ENCODE assay signal across 19 cellular contexts in genomic region chr2:9089831-9090230, GRCh38.
DNase-seq lines count a peak whose midpoint lies in the region; ATAC-seq and TF ChIP-seq lines count a peak whose summit lies in the region.
"Had no signal": no experiment of that assay in that cellular context is flagged by ENCODE, and none has a peak within 500 bp of the region (broad histone marks: within the 10 kb centered on the region; RNA-seq: fewer than 3 reads in every experiment).

No MANE protein-coding gene starts in this region.

- peak; percentile 36 for DNase-seq in right atrium auricular region (ENCODE audit: low spot score)
- no peak for DNase-seq in left ventricle myocardium inferior
- DNase-seq in astrocyte of the spinal cord (ENCODE audit: low read depth, low spot score), result peak; percentile 24
- DNase-seq in fibroblast of the conjunctiva (ENCODE audit: low read depth), result peak; percentile 23
- DNase-seq: CD4-positive, alpha-beta memory T cell; DMS153; HCEC 1CT; NCI-H1048; NCI-H1436 treated with DMSO at 0.1 percent for 48 hours; NCI-H2029; NCI-H345; NCI-H526; SJCRH30 had no signal

- H3K27ac ChIP-seq in right atrium auricular region, result no peak overlapping the region
- H3K27ac ChIP-seq in left ventricle myocardium inferior (replicated peaks), result no peak overlapping the region
- H3K27ac ChIP-seq: BLaER1, KMS-11, SJCRH30 had no signal

- no peaks in the 10 kb centered on the region for H3K9me3 ChIP-seq in right atrium auricular region
- no peaks in the 10 kb centered on the region for H3K9me3 ChIP-seq in left ventricle myocardium inferior (replicated peaks)
- H3K9me3 ChIP-seq: BLaER1, SJCRH30 had no signal

- H3K4me1 ChIP-seq in right atrium auricular region (peaks cover 0 to 5% of the 10 kb centered on the region in 2 donors), left ventricle myocardium inferior (peaks cover 7% of the 10 kb centered on the region)
- H3K4me1 ChIP-seq: BLaER1 had no signal

- intact Hi-C loops in left ventricle myocardium inferior (cut with micrococcal nuclease), result no loop called here

- H3K4me3 ChIP-seq in right atrium auricular region (no peak overlapping the region), left ventricle myocardium inferior (no peak overlapping the region), astrocyte of the spinal cord (ENCODE audit: low read depth, low read length) (no peak overlapping the region)
- H3K4me3 ChIP-seq: BLaER1, GM12878, SJCRH30 had no signal

- in situ Hi-C loops in astrocyte of the spinal cord (cut with HindIII; ENCODE audit: low sequenced_read_pairs), result no loop called here

- no peaks in the 10 kb centered on the region for H3K27me3 ChIP-seq in right atrium auricular region
- H3K27me3 ChIP-seq in left ventricle myocardium inferior (ENCODE audit: low read depth), result no peaks in the 10 kb centered on the region
- H3K27me3 ChIP-seq: BLaER1, SJCRH30 had no signal

- no peak for TF ChIP-seq CTCF in right atrium auricular region (IDR thresholded peaks at IDR 0.05)
- no peak for TF ChIP-seq CTCF in left ventricle myocardium inferior (IDR thresholded peaks at IDR 0.05; ENCODE audit: borderline replicate concordance)
- TF ChIP-seq CTCF in astrocyte of the spinal cord (IDR thresholded peaks at IDR 0.05; ENCODE audit: low read depth, low read length), result no peak

- no peak for ATAC-seq in HG03139 (IDR thresholded peaks at IDR 0.05; ENCODE audit: unreplicated experiment)
- no peak for ATAC-seq in HG03469 (IDR thresholded peaks at IDR 0.05; ENCODE audit: unreplicated experiment)
- ATAC-seq in HG03025 (IDR thresholded peaks at IDR 0.05; ENCODE audit: low FRiP score, unreplicated experiment), result no peak
- ATAC-seq: GM12878 had no signal

- H3K36me3 ChIP-seq in right atrium auricular region, result no peaks in the 10 kb centered on the region
- H3K36me3 ChIP-seq in left ventricle myocardium inferior, result no peaks in the 10 kb centered on the region
- H3K36me3 ChIP-seq: BLaER1, SJCRH30 had no signal
